8 cellular contexts compared by ENCODE assay signal in the genomic region with DNA sequence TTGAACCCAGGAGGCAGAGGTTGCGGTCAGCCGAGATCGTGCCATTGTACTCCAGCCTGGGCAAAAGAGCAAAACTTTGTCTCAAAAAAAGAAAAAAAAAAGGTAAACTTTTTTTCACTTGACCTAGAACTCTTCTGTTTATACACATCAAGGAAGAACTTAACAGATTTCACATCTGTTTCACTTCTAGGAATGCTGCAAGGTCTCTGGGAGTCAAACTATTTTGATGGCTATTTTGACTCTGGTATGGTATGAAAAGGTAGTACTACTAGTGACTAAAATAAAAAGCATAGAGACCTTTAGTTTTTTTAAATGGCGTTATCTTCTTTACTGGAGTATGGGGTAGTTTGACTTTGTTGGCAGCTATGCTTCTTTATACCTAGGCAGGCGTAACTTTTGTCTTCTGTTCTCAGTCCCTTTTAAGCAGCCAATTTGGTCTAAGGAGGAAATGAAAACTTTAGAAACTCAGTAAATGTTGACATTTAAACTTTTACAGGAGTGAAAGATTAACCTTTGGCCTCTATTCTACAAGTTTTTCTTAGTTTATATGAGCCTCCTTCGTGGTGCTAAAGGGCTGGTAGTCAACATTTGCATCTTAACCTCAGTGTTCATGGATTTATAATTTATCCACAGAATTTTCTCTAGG. TPM values are rescaled to one million over a fixed set of nuclear protein-coding genes. Genes with fewer than 3 reads are reported as not detected.
DNase-seq lines count a peak whose midpoint lies in the region; ATAC-seq, FAIRE-seq and TF ChIP-seq lines count a peak whose summit lies in the region.
"Not testable (repeated sequence)": the region's sequence is repeated elsewhere in the genome, so short reads cannot be mapped to it uniquely, and the experiment has no call there.

No MANE protein-coding gene starts in this region.

- H3K9me3 Mint-ChIP-seq in CD8-positive, alpha-beta memory T cell; astrocyte (ENCODE audit: unreplicated experiment): not testable (repeated sequence)

- peak overlapping the region in 5 of 8 donors; percentile 23 to 73 (median 60) for H3K27ac Mint-ChIP-seq in CD8-positive, alpha-beta memory T cell
- H3K27ac Mint-ChIP-seq in astrocyte (ENCODE audit: unreplicated experiment), result peak overlapping the region; percentile 36

- intact Hi-C loops in left lung (cut with DNase I), result not testable (repeated sequence)

- H3K36me3 Mint-ChIP-seq in CD8-positive, alpha-beta memory T cell; astrocyte (ENCODE audit: low read depth, unreplicated experiment): not testable (repeated sequence)

- H3K9ac ChIP-seq in astrocyte (ENCODE audit: low read length), result not testable (repeated sequence)

- CTCF ChIA-PET in CD8-positive, alpha-beta memory T cell (lab: Charles Lee), result not testable (repeated sequence)

- H3K4me1 Mint-ChIP-seq in CD8-positive, alpha-beta memory T cell, result peaks cover 37 to 73% (median 53%) of the 10 kb centered on the region in 3 donors
- peaks cover 12% of the 10 kb centered on the region for H3K4me1 Mint-ChIP-seq in astrocyte (ENCODE audit: low read depth, unreplicated experiment)

- ATAC-seq in GM19043 (IDR thresholded peaks at IDR 0.05; ENCODE audit: low read depth, unreplicated experiment), result peak; percentile 82
- peak; percentile 61 for ATAC-seq in HG02678 (IDR thresholded peaks at IDR 0.05; ENCODE audit: unreplicated experiment)
- peak; percentile 52 for ATAC-seq in HG03460 (IDR thresholded peaks at IDR 0.05; ENCODE audit: unreplicated experiment)
- peak; percentile 25 for ATAC-seq in left lung

- not testable (repeated sequence) for H3K4me2 ChIP-seq in astrocyte (ENCODE audit: low read length)

- not testable (repeated sequence) for H3K4me3 ChIP-seq in CD8-positive, alpha-beta memory T cell (ENCODE audit: low read length); astrocyte (ENCODE audit: insufficient read depth, low read depth, low read length); left lung

- not testable (repeated sequence) for FAIRE-seq in astrocyte (lab: Jason Lieb, UNC)

- not testable (repeated sequence) for H3K36me3 ChIP-seq in CD8-positive, alpha-beta memory T cell (ENCODE audit: insufficient read depth, low read length); astrocyte (ENCODE audit: insufficient read depth, low read length); left lung

- not testable (repeated sequence) for TF ChIP-seq CTCF in VCaP (conservative IDR thresholded peaks at IDR 0.05); astrocyte (IDR thresholded peaks at IDR 0.05; ENCODE audit: insufficient read depth, low read depth, low read length); left lung (IDR thresholded peaks at IDR 0.05)

- DNase-seq in CD8-positive, alpha-beta memory T cell; left lung: not testable (repeated sequence)
- DNase-seq in astrocyte (ENCODE audit: low read depth) (peak; percentile 2), renal cortical epithelial cell (ENCODE audit: low read depth) (peak; percentile 33)

- H2AFZ ChIP-seq in astrocyte (ENCODE audit: low read depth, low read length), result not testable (repeated sequence)

- H3K4me3 Mint-ChIP-seq in CD8-positive, alpha-beta memory T cell, result peak overlapping the region in 1 of 7 donors; percentile 22
- not testable (repeated sequence) for H3K4me3 Mint-ChIP-seq in astrocyte (ENCODE audit: unreplicated experiment)

- not testable (repeated sequence) for H3K27me3 ChIP-seq in CD8-positive, alpha-beta memory T cell (ENCODE audit: insufficient read depth, low read length, poor library complexity, severe bottlenecking); astrocyte (ENCODE audit: insufficient read depth, low read length); left lung

- H3K79me2 ChIP-seq in astrocyte (ENCODE audit: insufficient read depth, low read length), result peaks cover 87% of the 10 kb centered on the region

- peaks cover 36% of the 10 kb centered on the region for H4K20me1 ChIP-seq in astrocyte (ENCODE audit: insufficient read depth, low read length)

- POLR2A ChIA-PET in CD8-positive, alpha-beta memory T cell (lab: Charles Lee), result not testable (repeated sequence)

- H3K27ac ChIP-seq in CD8-positive, alpha-beta memory T cell (ENCODE audit: low read depth, low read length); astrocyte (ENCODE audit: low read depth, low read length); left lung: not testable (repeated sequence)
- peak overlapping the region; percentile 10; the same call in 1 of the 2 replicates for H3K27ac ChIP-seq in VCaP

- not testable (repeated sequence) for H3K27me3 Mint-ChIP-seq in CD8-positive, alpha-beta memory T cell; astrocyte (ENCODE audit: low read depth, unreplicated experiment)

- not testable (repeated sequence) for H3K4me1 ChIP-seq in CD8-positive, alpha-beta memory T cell (ENCODE audit: insufficient read depth, low read length); astrocyte (ENCODE audit: insufficient read depth, low read length)
- H3K4me1 ChIP-seq in left lung, result peaks cover 0 to 28% of the 10 kb centered on the region in 2 donors

- H3K9me3 ChIP-seq in CD8-positive, alpha-beta memory T cell (ENCODE audit: low read length); astrocyte (ENCODE audit: insufficient read depth, low read depth, low read length); left lung: not testable (repeated sequence)

RNA-seq across cellular contexts. Expression of a gene that starts 28.7 kb away (rescaled TPM):
- 10 to 100 TPM; 41.9 to 43.4 TPM for total RNA-seq in CD8-positive, alpha-beta memory T cell
- 13.3 TPM for polyA plus RNA-seq in CD8-positive, alpha-beta memory T cell
- 53.0 and 54.2 TPM in 2 replicates for total RNA-seq in astrocyte
- 10 to 100 TPM; 32.2 to 34.7 TPM for total RNA-seq in left lung
- total RNA-seq in renal cortical epithelial cell, result 43.2 and 85.4 TPM in 2 replicates

Comparison
In these comparisons a context has a peak if more than half of its experiments do, and no peak if none do; other contexts are left out.
1. ATAC-seq: peak in every context shown above with its lines; median percentile 82 in GM19043; 61 in HG02678; 52 in HG03460; 25 in left lung.